In the genomic region with DNA sequence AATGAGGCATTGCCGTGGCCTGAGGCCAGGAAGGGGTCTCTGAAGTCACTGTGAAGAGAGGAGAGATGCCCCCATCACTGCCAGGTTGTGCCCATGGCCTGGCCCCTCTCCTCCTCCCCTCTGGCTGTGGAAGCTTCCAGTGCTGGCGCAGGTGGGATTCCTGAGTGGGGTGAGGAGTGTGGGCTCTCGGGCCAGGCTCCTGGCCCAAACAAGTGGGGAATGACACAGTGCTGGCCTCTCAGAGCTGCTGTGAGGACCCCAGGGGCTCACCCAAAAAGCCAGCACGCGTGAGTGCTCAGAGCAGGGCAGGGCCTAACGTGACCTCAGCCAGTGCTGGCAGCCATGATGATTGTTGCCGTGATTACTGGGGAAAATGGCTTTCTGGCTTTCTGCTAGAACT, we compare ENCODE assay signal across 18 cellular contexts. TPM values are rescaled to one million over a fixed set of nuclear protein-coding genes. Genes with fewer than 3 reads are reported as not detected.
A peak's percentile ranks its signal among the peaks of the same experiment; 100 is the strongest.
DNase-seq lines count a peak whose midpoint lies in the region; ATAC-seq and TF ChIP-seq lines count a peak whose summit lies in the region.
"Had no signal": no experiment of that assay in that cellular context is flagged by ENCODE, and none has a peak within 500 bp of the region (broad histone marks: within the 10 kb centered on the region; RNA-seq: fewer than 3 reads in every experiment).

No MANE protein-coding gene starts in this region.

- 85 to 88% methylated on average over 7 of the region's 7 CpGs for WGBS in GM23248 (ENCODE audit: low coverage in 1 of 2, low lambda C conversion rate in 2 of 2, missing lambda C conversion rate in 2 of 2), 2 experiments

- peaks cover 19% of the 10 kb centered on the region for H3K36me3 Mint-ChIP-seq in activated naive CD8-positive, alpha-beta T cell treated with anti-CD3 and anti-CD28 coated beads, Interleukin-2, amount 50 U/mL, for 24 hours (ENCODE audit: low read depth)
- H3K36me3 Mint-ChIP-seq in naive thymus-derived CD8-positive, alpha-beta T cell: peaks cover 6 to 28% (median 19%) of the 10 kb centered on the region in 3 donors

- H3K9me3 ChIP-seq in BLaER1 (peaks cover 17% of the 10 kb centered on the region), GM23248 (ENCODE audit: low read depth) (no peaks in the 10 kb centered on the region)
- H3K9me3 ChIP-seq: prostate gland had no signal

- H3F3A ChIP-seq in GM23248 (ENCODE audit: insufficient read depth): peaks cover 33% of the 10 kb centered on the region

- H3K79me2 ChIP-seq in GM23248 (ENCODE audit: insufficient read depth): no peaks in the 10 kb centered on the region

- no peaks in the 10 kb centered on the region for H3K9me3 Mint-ChIP-seq in activated naive CD8-positive, alpha-beta T cell treated with anti-CD3 and anti-CD28 coated beads, Interleukin-2, amount 50 U/mL, for 24 hours
- no peaks in the 10 kb centered on the region for H3K9me3 Mint-ChIP-seq in naive thymus-derived CD8-positive, alpha-beta T cell

- peak overlapping the region; percentile 94 for H3K27ac Mint-ChIP-seq in activated naive CD8-positive, alpha-beta T cell treated with anti-CD3 and anti-CD28 coated beads, Interleukin-2, amount 50 U/mL, for 24 hours
- H3K27ac Mint-ChIP-seq in naive thymus-derived CD8-positive, alpha-beta T cell: peak overlapping the region; percentile 96 to 100 (median 100)

- no peak for DNase-seq in GM23248
- DNase-seq in activated naive CD8-positive, alpha-beta T cell treated with anti-CD3 and anti-CD28 coated beads, Interleukin-2, amount 50 U/mL, for 24 hours: no peak
- peak in 1 of 10 donors; percentile 32 for DNase-seq in naive thymus-derived CD8-positive, alpha-beta T cell
- no peak for DNase-seq in anterior cingulate cortex (lab: John Stamatoyannopoulos, UW)
- no peak for DNase-seq in GM13976 (ENCODE audit: low spot score)
- DNase-seq in activated effector memory CD4-positive, alpha-beta T cell treated with anti-CD3 and anti-CD28 coated beads, Interleukin-2, amount 50 U/mL, for 16 hours: no peak
- no peak for DNase-seq in HEK293T (ENCODE audit: extremely low spot score)
- DNase-seq: activated CD8-positive, alpha-beta memory T cell treated with anti-CD3 and anti-CD28 coated beads for 24 hours; dorsolateral prefrontal cortex; midbrain; NCI-H1436 treated with DMSO at 0.1 percent for 48 hours; NCI-H526; RPMI8226; T-helper 9 cell had no signal

- H3K9ac ChIP-seq in BLaER1 (peak overlapping the region; percentile 82), GM23248 (0 out of 2 replicates have a peak overlapping the region, but pooled peaks have one; percentile 90)

- H3K36me3 ChIP-seq in BLaER1: peaks cover 28% of the 10 kb centered on the region
- H3K36me3 ChIP-seq in GM23248 (ENCODE audit: low read depth): no peaks in the 10 kb centered on the region
- H3K36me3 ChIP-seq: prostate gland had no signal

- no peak for ATAC-seq in activated naive CD8-positive, alpha-beta T cell treated with anti-CD3 and anti-CD28 coated beads, Interleukin-2, amount 50 U/mL, for 24 hours
- ATAC-seq in naive thymus-derived CD8-positive, alpha-beta T cell: no peak
- ATAC-seq: GM12878 had no signal

- H3K27ac ChIP-seq in BLaER1 (peak overlapping the region; percentile 93), GM23248 (no peak overlapping the region)

- H4K20me1 ChIP-seq in BLaER1 (no peaks in the 10 kb centered on the region), GM23248 (ENCODE audit: insufficient read depth) (no peaks in the 10 kb centered on the region)

- POLR2A ChIA-PET in naive thymus-derived CD8-positive, alpha-beta T cell (lab: Charles Lee): interaction anchor here (0.8 to 5.4 kb wide), 5 partner anchors 31 to 72 kb away, joined by 3 to 50 read pairs (median 5); partner anchors contain the start of gene MTSS2
- POLR2A ChIA-PET in HEK293T (lab: Yijun Ruan, JAX): no interaction called here

- no peaks in the 10 kb centered on the region for H3K9me2 ChIP-seq in GM23248 (ENCODE audit: insufficient read depth)

- H3K27me3 Mint-ChIP-seq in activated naive CD8-positive, alpha-beta T cell treated with anti-CD3 and anti-CD28 coated beads, Interleukin-2, amount 50 U/mL, for 24 hours: no peaks in the 10 kb centered on the region
- H3K27me3 Mint-ChIP-seq in naive thymus-derived CD8-positive, alpha-beta T cell: no peaks in the 10 kb centered on the region
- H3K27me3 Mint-ChIP-seq: IgD-negative memory B cell had no signal

- peak overlapping the region; percentile 92 for H3K4me2 ChIP-seq in BLaER1
- H3K4me2 ChIP-seq in GM23248 (ENCODE audit: unreplicated experiment): no peak overlapping the region

- peaks cover 90% of the 10 kb centered on the region for H3K4me1 ChIP-seq in BLaER1
- H3K4me1 ChIP-seq in GM23248 (ENCODE audit: insufficient read depth): peaks cover 53% of the 10 kb centered on the region

- H3K4me1 Mint-ChIP-seq in activated naive CD8-positive, alpha-beta T cell treated with anti-CD3 and anti-CD28 coated beads, Interleukin-2, amount 50 U/mL, for 24 hours: peaks cover 72% of the 10 kb centered on the region
- peaks cover 42 to 82% (median 66%) of the 10 kb centered on the region in 4 donors for H3K4me1 Mint-ChIP-seq in naive thymus-derived CD8-positive, alpha-beta T cell

- no peak overlapping the region for H2AFZ ChIP-seq in GM23248

- in situ Hi-C loops in GM23248 (cut with MboI) (no loop called here), GM13976 (cut with MboI; ENCODE audit: low sequenced_read_pairs, unreplicated experiment) (no loop called here)

- no peak overlapping the region for H3K4me3 Mint-ChIP-seq in activated naive CD8-positive, alpha-beta T cell treated with anti-CD3 and anti-CD28 coated beads, Interleukin-2, amount 50 U/mL, for 24 hours
- H3K4me3 Mint-ChIP-seq in naive thymus-derived CD8-positive, alpha-beta T cell: peak overlapping the region in 6 of 10 donors; percentile 8 to 76 (median 36)
- H3K4me3 Mint-ChIP-seq: IgD-negative memory B cell had no signal

- CTCF ChIA-PET in HEK293T (lab: Yijun Ruan, JAX): no interaction called here

- H3K4me3 ChIP-seq in BLaER1: no peak overlapping the region
- H3K4me3 ChIP-seq in GM23248: no peak overlapping the region
- H3K4me3 ChIP-seq: dorsolateral prefrontal cortex, GM12878, prostate gland had no signal

- TF ChIP-seq CTCF in GM13976 (IDR thresholded peaks at IDR 0.05; ENCODE audit: borderline replicate concordance, control extremely low read depth, extremely low read depth, insufficient read depth, missing control alignments): no peak

- H3K27me3 ChIP-seq in BLaER1 (no peaks in the 10 kb centered on the region), GM23248 (replicated peaks; ENCODE audit: insufficient read depth) (no peaks in the 10 kb centered on the region)
- H3K27me3 ChIP-seq: dorsolateral prefrontal cortex had no signal

TF ChIP-seq in HEK293T, 16 proteins besides CTCF, POLR2A, EP300 and RAD21:
- no peak for TF ChIP-seq ZNF384 (IDR thresholded peaks at IDR 0.05)
- no peak for TF ChIP-seq SP1 (IDR thresholded peaks at IDR 0.05)
- TF ChIP-seq L3MBTL2 (conservative IDR thresholded peaks at IDR 0.05): no peak
- TF ChIP-seq, protein P1, sequence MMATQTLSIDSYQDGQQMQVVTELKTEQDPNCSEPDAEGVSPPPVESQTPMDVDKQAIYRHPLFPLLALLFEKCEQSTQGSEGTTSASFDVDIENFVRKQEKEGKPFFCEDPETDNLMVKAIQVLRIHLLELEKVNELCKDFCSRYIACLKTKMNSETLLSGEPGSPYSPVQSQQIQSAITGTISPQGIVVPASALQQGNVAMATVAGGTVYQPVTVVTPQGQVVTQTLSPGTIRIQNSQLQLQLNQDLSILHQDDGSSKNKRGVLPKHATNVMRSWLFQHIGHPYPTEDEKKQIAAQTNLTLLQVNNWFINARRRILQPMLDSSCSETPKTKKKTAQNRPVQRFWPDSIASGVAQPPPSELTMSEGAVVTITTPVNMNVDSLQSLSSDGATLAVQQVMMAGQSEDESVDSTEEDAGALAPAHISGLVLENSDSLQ (IDR thresholded peaks at IDR 0.05): no peak
- no peak for TF ChIP-seq FOXA1 (IDR thresholded peaks at IDR 0.05)
- no peak for TF ChIP-seq TARDBP (IDR thresholded peaks at IDR 0.05)
- TF ChIP-seq CTBP1 (IDR thresholded peaks at IDR 0.05; ENCODE audit: borderline replicate concordance): no peak
- no peak for TF ChIP-seq ARNT (IDR thresholded peaks at IDR 0.05)
- no peak for TF ChIP-seq LEF1 (IDR thresholded peaks at IDR 0.05; ENCODE audit: borderline replicate concordance)
- no peak for TF ChIP-seq ELF4 (IDR thresholded peaks at IDR 0.05)
- no peak for TF ChIP-seq HDGF (IDR thresholded peaks at IDR 0.05; ENCODE audit: borderline replicate concordance)
- TF ChIP-seq SUZ12 (IDR thresholded peaks at IDR 0.05): no peak
- no peak for TF ChIP-seq FOXK2 (IDR thresholded peaks at IDR 0.05)
- no peak for TF ChIP-seq BHLHE40 (IDR thresholded peaks at IDR 0.05; ENCODE audit: borderline replicate concordance)
- TF ChIP-seq NFRKB (IDR thresholded peaks at IDR 0.05): no peak
- TF ChIP-seq FOXM1 (IDR thresholded peaks at IDR 0.05; ENCODE audit: borderline replicate concordance): no peak

RNA-seq across cellular contexts. Expression of gene MTSS2, which starts 53.5 kb away (rescaled TPM):
- 13.2 and 23.7 TPM in 2 replicates for total RNA-seq in GM23248 (2014; rRNA removed; shearing (Covaris generic))
- polyA plus RNA-seq in GM23248 (2016; fragmentation: Nextera tagmentation; extraction: Ambion mirVana): 0.43 and 0.44 TPM in 2 replicates
- total RNA-seq in naive thymus-derived CD8-positive, alpha-beta T cell: 10 to 100 TPM; 23.3 to 26.8 TPM
- under 1 TPM in 1 of 3 donors, not detected in 2; 0.28 TPM for polyA plus RNA-seq in naive thymus-derived CD8-positive, alpha-beta T cell
